25 cellular contexts compared by ENCODE assay signal in genomic region chr11:1718326-1718725, GRCh38. TPM values are rescaled to one million over a fixed set of nuclear protein-coding genes. Genes with fewer than 3 reads are reported as not detected.
"Had no signal": no experiment of that assay in that cellular context is flagged by ENCODE, and none has a peak within 500 bp of the region (broad histone marks: within the 10 kb centered on the region; RNA-seq: fewer than 3 reads in every experiment).

No MANE protein-coding gene starts in this region.

- H3K27ac ChIP-seq: adrenal gland, breast epithelium, SK-N-MC had no signal

- DNase-seq: activated B cell treated with CpG ODN at 0.5 μM for 24 hours; activated CD4-positive, alpha-beta T cell treated with anti-CD3 and anti-CD28 coated beads for 1 hour; activated CD4-positive, alpha-beta T cell treated with anti-CD3 and anti-CD28 coated beads, Interleukin-2, amount 10 ng/mL, durations not matched to agents 24 days and 14 days; activated CD4-positive, alpha-beta T cell treated with anti-CD3 and anti-CD28 coated beads, Interleukin-2, amount 50 U/mL, for 48 hours; activated CD8-positive, alpha-beta memory T cell treated with anti-CD3 and anti-CD28 coated beads, Interleukin-2, amount 10 ng/mL, durations not matched to agents 7 days and 5 days; activated gamma-delta T cell treated with Interleukin-2 at 50 U/mL for 16 hours; activated naive CD4-positive, alpha-beta T cell treated with anti-CD3 and anti-CD28 coated beads, Interleukin-2, amount 50 U/mL, for 16 hours; activated naive CD8-positive, alpha-beta T cell treated with anti-CD3 and anti-CD28 coated beads, Interleukin-2, amount 10 ng/mL, durations not matched to agents 7 days and 5 days; activated T-cell treated with anti-CD3 and anti-CD28 coated beads, Interleukin-2, amount 50 U/mL, for 4 hours; anterior cingulate cortex; caudate nucleus; Kasumi-1; KBM-7; NCI-H1105 treated with DMSO at 0.1 percent for 48 hours; NCI-H1436 treated with DMSO at 0.1 percent for 48 hours; NCI-H187; NCI-H2081; NCI-H446; NCI-H524; T-cell; T-helper 2 cell; T1000 had no signal

- H3K36me3 ChIP-seq: adrenal gland, breast epithelium had no signal

- H3K4me1 ChIP-seq: adrenal gland, breast epithelium had no signal

- H3K27me3 ChIP-seq: adrenal gland, breast epithelium had no signal

- ATAC-seq: activated CD8-positive, alpha-beta memory T cell treated with anti-CD3 and anti-CD28 coated beads, Interleukin-2, amount 10 ng/mL, durations not matched to agents 7 days and 5 days; activated T-cell treated with anti-CD3 and anti-CD28 coated beads, Interleukin-2, amount 50 U/mL, for 4 hours; T-cell had no signal

- H3K4me3 ChIP-seq: adrenal gland, breast epithelium, SK-N-MC had no signal

- H3K9me3 ChIP-seq: adrenal gland, breast epithelium had no signal

RNA-seq across cellular contexts. Expression of gene KRTAP5-6, which starts 21.3 kb away (rescaled TPM):
- total RNA-seq: activated B cell treated with CpG ODN at 0.5 μM for 24 hours; activated CD4-positive, alpha-beta T cell treated with anti-CD3 and anti-CD28 coated beads, Interleukin-2, amount 10 ng/mL, durations not matched to agents 24 days and 14 days; activated CD8-positive, alpha-beta memory T cell treated with anti-CD3 and anti-CD28 coated beads, Interleukin-2, amount 10 ng/mL, durations not matched to agents 7 days and 5 days; activated naive CD8-positive, alpha-beta T cell treated with anti-CD3 and anti-CD28 coated beads, Interleukin-2, amount 10 ng/mL, durations not matched to agents 7 days and 5 days; activated T-cell treated with anti-CD3 and anti-CD28 coated beads, Interleukin-2, amount 50 U/mL, for 4 hours; breast epithelium; T-cell had no signal
- polyA plus RNA-seq: adrenal gland had no signal

RNA-seq across cellular contexts. Expression of gene IFITM10, which starts 32.1 kb away (rescaled TPM):
- total RNA-seq: activated B cell treated with CpG ODN at 0.5 μM for 24 hours had no signal
